Comparison of ENCODE assay signal across 8 cellular contexts in genomic region chr22:17910561-17911311, GRCh38.
DNase-seq lines count a peak whose midpoint lies in the region; ATAC-seq, FAIRE-seq and TF ChIP-seq lines count a peak whose summit lies in the region.

No MANE protein-coding gene starts in this region.

- 37 to 42% methylated on average over 12 of the region's 12 CpGs for WGBS in esophagus, 2 donors

- H3K9me3 ChIP-seq in PC-3 (ENCODE audit: low read length): no peaks in the 10 kb centered on the region
- no peaks in the 10 kb centered on the region for H3K9me3 ChIP-seq in esophagus (ENCODE audit: control insufficient read depth in 2 of 2, insufficient read depth in 1 of 2, low read depth in 1 of 2, low read length in 1 of 2)

- H3K4me2 ChIP-seq in PC-3 (ENCODE audit: low read length): 0 out of 2 replicates have a peak overlapping the region, but pooled peaks have one; percentile 3

- H3K79me2 ChIP-seq in PC-3 (ENCODE audit: low read length): peaks cover 81% of the 10 kb centered on the region

- H3K4me3 ChIP-seq in PC-3 (ENCODE audit: low read length) (no peak overlapping the region), esophagus (ENCODE audit: low read depth in 1 of 2, low read length in 2 of 2) (no peak overlapping the region)

- no peak for FAIRE-seq in urothelium cell line (lab: Jason Lieb, UNC)

- no peaks in the 10 kb centered on the region for H3K9me2 ChIP-seq in PC-3 (replicated peaks; ENCODE audit: low read length)

- no peak overlapping the region for H3K9ac ChIP-seq in PC-3 (ENCODE audit: low read length)

- no peaks in the 10 kb centered on the region for H3K27me3 ChIP-seq in PC-3 (ENCODE audit: low read length)
- H3K27me3 ChIP-seq in esophagus (ENCODE audit: control insufficient read depth in 1 of 2, insufficient read depth in 2 of 2, low read length in 2 of 2): no peaks in the 10 kb centered on the region

- peak; percentile 25; the same call in 1 of the 2 replicates for TF ChIP-seq CTCF in PC-3 (conservative IDR thresholded peaks at IDR 0.05; ENCODE audit: low read depth, low read length)

- H3K27ac ChIP-seq in PC-3 (ENCODE audit: low read length): 0 out of 2 replicates have a peak overlapping the region, but pooled peaks have one; percentile 8
- peak overlapping the region; percentile 28 to 75 for H3K27ac ChIP-seq in esophagus (ENCODE audit: low read depth in 2 of 2, low read length in 1 of 2)

- H2AFZ ChIP-seq in PC-3 (ENCODE audit: low read length): no peak overlapping the region

- H3K4me1 ChIP-seq in PC-3 (ENCODE audit: insufficient read depth, low read length) (peaks cover 12% of the 10 kb centered on the region; the same call in 1 of the 2 replicates), esophagus (ENCODE audit: control insufficient read depth in 2 of 2, insufficient read depth in 2 of 2, low read length in 1 of 2) (peaks cover 8 to 9% of the 10 kb centered on the region in 2 donors)

- CTCF ChIA-PET in PC-3 (lab: Charles Lee): no interaction called here

- ATAC-seq in PC-3 (peak; percentile 89), HG03196 (IDR thresholded peaks at IDR 0.05; ENCODE audit: unreplicated experiment) (no peak), HG03135 (IDR thresholded peaks at IDR 0.05; ENCODE audit: unreplicated experiment) (no peak)

- DNase-seq in D341Med (ENCODE audit: low spot score): peak; percentile 80
- peak; percentile 35 for DNase-seq in PC-3
- peak; percentile 57 for DNase-seq in mucosa of gallbladder (ENCODE audit: low spot score)
- DNase-seq in urothelium cell line (ENCODE audit: low spot score): peak; percentile 70
- no peak for DNase-seq in activated gamma-delta T cell treated with Interleukin-2 at 50 U/mL for 16 hours

- H3F3A ChIP-seq in PC-3 (ENCODE audit: low read length, unreplicated experiment): no peaks in the 10 kb centered on the region

- intact Hi-C loops in PC-3 (cut with micrococcal nuclease): loop anchor here (10.0 kb wide), 1 partner anchor 74 kb away; no protein-coding TSS in a partner anchor

- H3K36me3 ChIP-seq in PC-3 (ENCODE audit: low read depth, low read length) (peaks cover 9% of the 10 kb centered on the region), esophagus (ENCODE audit: control insufficient read depth in 2 of 2, insufficient read depth in 2 of 2, low read length in 1 of 2) (peaks cover 4 to 6% of the 10 kb centered on the region in 2 donors)

- H4K20me1 ChIP-seq in PC-3 (ENCODE audit: low read length): peaks cover 11% of the 10 kb centered on the region; the same call in 1 of the 2 replicates

- BruUV-seq in PC-3 (replicated peaks; lab: Mats Ljungman, UMichigan): no TSS peak

- POLR2A ChIA-PET in PC-3 (lab: Charles Lee; ENCODE audit: unreplicated experiment): interaction anchor here (0.6 kb wide), 1 partner anchor 38 kb away, joined by 7 read pairs; no protein-coding TSS in a partner anchor
